ENCODE assay signal across 8 cellular contexts in genomic region chr6:29967379-29968010, GRCh38. TPM values are rescaled to one million over a fixed set of nuclear protein-coding genes. Genes with fewer than 3 reads are reported as not detected.
DNase-seq lines count a peak whose midpoint lies in the region; ATAC-seq, FAIRE-seq and TF ChIP-seq lines count a peak whose summit lies in the region.

No MANE protein-coding gene starts in this region.

- ATAC-seq in natural killer cell (peak in 1 of 3 donors; percentile 38), foreskin keratinocyte (peak; percentile 13)
- ATAC-seq in natural killer cell treated with Interleukin-12 subunit alpha and Interleukin-12 subunit beta and Interleukin-15 and Interleukin-18, amount 100 ng/mL, for 72 hours: no peak

- no peak for DNase-seq in natural killer cell
- no peak for DNase-seq in natural killer cell treated with Interleukin-12 subunit alpha and Interleukin-12 subunit beta and Interleukin-15 and Interleukin-18, amount 100 ng/mL, for 72 hours (ENCODE audit: low spot score)
- DNase-seq in foreskin keratinocyte: peak in 1 of 2 donors; percentile 52
- DNase-seq in mesenteric fat pad (ENCODE audit: low spot score): no peak
- DNase-seq in uterus: no peak
- no peak for DNase-seq in GM10266 (ENCODE audit: extremely low spot score)
- no peak for DNase-seq in GM12891 (ENCODE audit: insufficient read length, low spot score)

- no peaks in the 10 kb centered on the region for H3K36me3 ChIP-seq in OCI-LY3 (replicated peaks; ENCODE audit: low read depth, low read length)
- H3K36me3 ChIP-seq in uterus: no peaks in the 10 kb centered on the region

- 0 out of 2 replicates have a peak overlapping the region, but pooled peaks have one; percentile 15 for H3K4me3 ChIP-seq in OCI-LY3 (ENCODE audit: low read length)
- no peak overlapping the region for H3K4me3 ChIP-seq in uterus

- H3K4me1 ChIP-seq in OCI-LY3 (ENCODE audit: low read length): peaks cover 41% of the 10 kb centered on the region
- peaks cover 33% of the 10 kb centered on the region for H3K4me1 ChIP-seq in foreskin keratinocyte
- peaks cover 0 to 4% of the 10 kb centered on the region in 2 donors for H3K4me1 ChIP-seq in uterus

- peaks cover 0 to 6% of the 10 kb centered on the region in 2 donors for H3K27me3 Mint-ChIP-seq in natural killer cell (ENCODE audit: low read depth in 2 of 2)
- peaks cover 2 to 5% of the 10 kb centered on the region in 2 donors for H3K27me3 Mint-ChIP-seq in natural killer cell treated with Interleukin-12 subunit alpha and Interleukin-12 subunit beta and Interleukin-15 and Interleukin-18, amount 100 ng/mL, for 72 hours

- H3K79me2 ChIP-seq in OCI-LY3 (ENCODE audit: low read length): no peaks in the 10 kb centered on the region

- peak; percentile 32 for TF ChIP-seq CTCF in natural killer cell (IDR thresholded peaks at IDR 0.05)
- peak; percentile 45 for TF ChIP-seq CTCF in OCI-LY3 (IDR thresholded peaks at IDR 0.05; ENCODE audit: low read depth, low read length)
- TF ChIP-seq CTCF in foreskin keratinocyte (conservative IDR thresholded peaks at IDR 0.05): peak; percentile 61
- TF ChIP-seq CTCF in uterus (IDR thresholded peaks at IDR 0.05): no peak
- TF ChIP-seq CTCF in GM10266 (IDR thresholded peaks at IDR 0.05; ENCODE audit: control insufficient read depth, insufficient read depth, low read depth, missing control alignments): no peak

- no peaks in the 10 kb centered on the region for H3K9me3 Mint-ChIP-seq in natural killer cell
- H3K9me3 Mint-ChIP-seq in natural killer cell treated with Interleukin-12 subunit alpha and Interleukin-12 subunit beta and Interleukin-15 and Interleukin-18, amount 100 ng/mL, for 72 hours: no peaks in the 10 kb centered on the region

- H3K36me3 Mint-ChIP-seq in natural killer cell: no peaks in the 10 kb centered on the region
- no peaks in the 10 kb centered on the region for H3K36me3 Mint-ChIP-seq in natural killer cell treated with Interleukin-12 subunit alpha and Interleukin-12 subunit beta and Interleukin-15 and Interleukin-18, amount 100 ng/mL, for 72 hours

- peak overlapping the region; percentile 43 for H3K4me2 ChIP-seq in OCI-LY3 (ENCODE audit: low read length)

- no peaks in the 10 kb centered on the region for H4K20me1 ChIP-seq in OCI-LY3 (ENCODE audit: insufficient read depth, low read length)

- intact Hi-C loops in natural killer cell (cut with micrococcal nuclease): loop anchor here (2.0 to 10.0 kb wide), 5 partner anchors 40 to 263 kb away; no protein-coding TSS in a partner anchor
- intact Hi-C loops in uterus (cut with DNase I; ENCODE audit: low total_unique reads): loop anchor here (5.0 kb wide), 1 partner anchor 80 kb away; no protein-coding TSS in a partner anchor

- no peak overlapping the region for H2AFZ ChIP-seq in OCI-LY3 (ENCODE audit: low read depth, low read length)

- no peak overlapping the region for H3K9ac ChIP-seq in OCI-LY3 (ENCODE audit: low read length)

- H3K4me1 Mint-ChIP-seq in natural killer cell: peaks cover 35 to 36% of the 10 kb centered on the region in 2 donors
- peaks cover 34 to 41% of the 10 kb centered on the region in 2 donors for H3K4me1 Mint-ChIP-seq in natural killer cell treated with Interleukin-12 subunit alpha and Interleukin-12 subunit beta and Interleukin-15 and Interleukin-18, amount 100 ng/mL, for 72 hours (ENCODE audit: low read depth in 2 of 2)

- no peak for FAIRE-seq in GM12891 (lab: Jason Lieb, UNC)

- H3K9me3 ChIP-seq in OCI-LY3 (ENCODE audit: insufficient read depth, low read length): no peaks in the 10 kb centered on the region
- H3K9me3 ChIP-seq in uterus: no peaks in the 10 kb centered on the region

- H3K4me3 Mint-ChIP-seq in natural killer cell: no peak overlapping the region
- H3K4me3 Mint-ChIP-seq in natural killer cell treated with Interleukin-12 subunit alpha and Interleukin-12 subunit beta and Interleukin-15 and Interleukin-18, amount 100 ng/mL, for 72 hours: no peak overlapping the region

- no peak overlapping the region for H3K27ac ChIP-seq in OCI-LY3 (ENCODE audit: low read length)
- no peak overlapping the region for H3K27ac ChIP-seq in foreskin keratinocyte
- H3K27ac ChIP-seq in uterus: no peak overlapping the region

- H3K27me3 ChIP-seq in OCI-LY3 (ENCODE audit: low read depth, low read length) (no peaks in the 10 kb centered on the region), foreskin keratinocyte (no peaks in the 10 kb centered on the region), uterus (no peaks in the 10 kb centered on the region)

- peak overlapping the region; percentile 35 to 86 for H3K27ac Mint-ChIP-seq in natural killer cell
- peak overlapping the region in 1 of 2 donors; percentile 89 for H3K27ac Mint-ChIP-seq in natural killer cell treated with Interleukin-12 subunit alpha and Interleukin-12 subunit beta and Interleukin-15 and Interleukin-18, amount 100 ng/mL, for 72 hours

- TF ChIP-seq POLR2A in uterus (IDR thresholded peaks at IDR 0.05): no peak
- no peak for TF ChIP-seq POLR2A in GM12891 (IDR thresholded peaks at IDR 0.05; ENCODE audit: low read depth, low read length)

TF ChIP-seq in GM12891, 5 proteins besides CTCF, POLR2A, EP300 and RAD21:
- no peak for TF ChIP-seq TAF1 (IDR thresholded peaks at IDR 0.05; ENCODE audit: low read depth, low read length)
- no peak for TF ChIP-seq POLR2AphosphoS5 (IDR thresholded peaks at IDR 0.05; ENCODE audit: low read depth, low read length)
- TF ChIP-seq SPI1 (IDR thresholded peaks at IDR 0.05; ENCODE audit: low read depth, low read length): no peak
- no peak for TF ChIP-seq PAX5 (IDR thresholded peaks at IDR 0.05; ENCODE audit: insufficient read depth, low read length, severe bottlenecking)
- TF ChIP-seq POU2F2 (IDR thresholded peaks at IDR 0.05; ENCODE audit: low read depth, low read length): no peak

RNA-seq across cellular contexts. Expression of gene HLA-A, which starts 25.2 kb away (rescaled TPM):
- total RNA-seq in natural killer cell: 1,000 to 10,000 TPM; 2,088 to 2,855 (median 2,731) TPM
- 1,000 to 10,000 TPM; 1,618 to 3,352 TPM for total RNA-seq in natural killer cell treated with Interleukin-12 subunit alpha and Interleukin-12 subunit beta and Interleukin-15 and Interleukin-18, amount 100 ng/mL, for 72 hours
- total RNA-seq in foreskin keratinocyte: 230 and 262 TPM in 2 replicates
- 273 and 304 TPM in 2 replicates for polyA plus RNA-seq in foreskin keratinocyte
- 526 TPM for total RNA-seq in mesenteric fat pad
- 100 to 1,000 TPM; 160 to 722 (median 625) TPM for total RNA-seq in uterus
- 908 TPM for polyA plus RNA-seq in GM12891 (2012; ENCODE audit: low read depth, missing spikeins)

Comparison
In these comparisons a context has a peak if more than half of its experiments do, and no peak if none do; other contexts are left out.
1. CTCF ChIP-seq: peak in natural killer cell (single experiment), OCI-LY3 (single experiment) and foreskin keratinocyte (single experiment); none in uterus (0 of 4) and GM10266 (single experiment).